In genomic region chr1:18531503-18531845, GRCh38 we compare ENCODE assay signal across 24 cellular contexts. TPM values are rescaled to one million over a fixed set of nuclear protein-coding genes. Genes with fewer than 3 reads are reported as not detected.
DNase-seq lines count a peak whose midpoint lies in the region; ATAC-seq and TF ChIP-seq lines count a peak whose summit lies in the region.
"Had no signal": no experiment of that assay in that cellular context is flagged by ENCODE, and none has a peak within 500 bp of the region (broad histone marks: within the 10 kb centered on the region; RNA-seq: fewer than 3 reads in every experiment).

No MANE protein-coding gene starts in this region.

- no peaks in the 10 kb centered on the region for H3K27me3 ChIP-seq in right atrium auricular region
- H3K27me3 ChIP-seq in heart left ventricle: peaks cover 0 to 36% (median 4%) of the 10 kb centered on the region in 9 donors
- H3K27me3 ChIP-seq in colonic mucosa: no peaks in the 10 kb centered on the region
- H3K27me3 ChIP-seq in lower lobe of right lung (ENCODE audit: low read depth): no peaks in the 10 kb centered on the region
- H3K27me3 ChIP-seq: BLaER1 had no signal

- H3K36me3 ChIP-seq in right atrium auricular region (no peaks in the 10 kb centered on the region), heart left ventricle (no peaks in the 10 kb centered on the region), colonic mucosa (no peaks in the 10 kb centered on the region), lower lobe of right lung (no peaks in the 10 kb centered on the region)
- H3K36me3 ChIP-seq: BLaER1 had no signal

- intact Hi-C loops in heart left ventricle (cut with DNase I): no loop called here
- intact Hi-C loops in colonic mucosa (cut with DNase I): no loop called here
- intact Hi-C loops in lower lobe of right lung (cut with DNase I): no loop called here

- TF ChIP-seq CTCF in right atrium auricular region (IDR thresholded peaks at IDR 0.05) (no peak), heart left ventricle (IDR thresholded peaks at IDR 0.05) (no peak), colonic mucosa (IDR thresholded peaks at IDR 0.05) (no peak), GM20000 (IDR thresholded peaks at IDR 0.05; ENCODE audit: extremely low read depth, missing control alignments) (no peak), lower lobe of right lung (IDR thresholded peaks at IDR 0.05) (no peak)

- WGBS in heart left ventricle, 4 donors: 47 to 49% (median 48%) methylated on average over 3 of the region's 3 CpGs

- DNase-seq in right atrium auricular region (ENCODE audit: low spot score) (peak; percentile 34), heart left ventricle (no peak), colonic mucosa (peak; percentile 16), mesenteric fat pad (ENCODE audit: low spot score) (peak; percentile 28), NOMO-1 treated with dmso at 0.1 percent for 144 hours (lab: John Stamatoyannopoulos, UW; ENCODE audit: unreplicated experiment) (no peak), GM20000 (ENCODE audit: low spot score) (no peak), lower lobe of right lung (no peak)
- DNase-seq: CD4-positive, alpha-beta memory T cell; DND-41; GOT3; HFFc6; MV-4-11; NCI-H1105 treated with DMSO at 0.1 percent for 48 hours; NCI-H2081 treated with DMSO at 0.1 percent for 48 hours; NCI-H2171 treated with DMSO at 0.1 percent for 48 hours; NCI-H446 treated with DMSO at 0.1 percent for 48 hours; NCI-H69; Right ventricle myocardium superior had no signal

- no peak for ATAC-seq in heart left ventricle
- no peak for ATAC-seq in lower lobe of right lung

- no peak overlapping the region for H3K9ac ChIP-seq in colonic mucosa (ENCODE audit: low read depth in 2 of 2, low read length in 2 of 2)
- H3K9ac ChIP-seq: BLaER1 had no signal

- no peaks in the 10 kb centered on the region for H3K4me1 ChIP-seq in right atrium auricular region
- peaks cover 0 to 6% (median 0%) of the 10 kb centered on the region in 12 donors for H3K4me1 ChIP-seq in heart left ventricle
- no peaks in the 10 kb centered on the region for H3K4me1 ChIP-seq in colonic mucosa
- no peaks in the 10 kb centered on the region for H3K4me1 ChIP-seq in lower lobe of right lung
- H3K4me1 ChIP-seq: Caco-2 had no signal

- H3K9me3 ChIP-seq in right atrium auricular region: no peaks in the 10 kb centered on the region
- H3K9me3 ChIP-seq in heart left ventricle: no peaks in the 10 kb centered on the region
- no peaks in the 10 kb centered on the region for H3K9me3 ChIP-seq in colonic mucosa
- H3K9me3 ChIP-seq in lower lobe of right lung: no peaks in the 10 kb centered on the region
- H3K9me3 ChIP-seq: BLaER1, Caco-2 had no signal

- H3K4me3 ChIP-seq in right atrium auricular region: no peak overlapping the region
- H3K4me3 ChIP-seq in heart left ventricle: no peak overlapping the region
- no peak overlapping the region for H3K4me3 ChIP-seq in colonic mucosa
- no peak overlapping the region for H3K4me3 ChIP-seq in lower lobe of right lung
- H3K4me3 ChIP-seq: BLaER1 had no signal

- TF ChIP-seq POLR2A in heart left ventricle (IDR thresholded peaks at IDR 0.05): no peak

- H3K27ac ChIP-seq in right atrium auricular region (no peak overlapping the region), heart left ventricle (no peak overlapping the region), colonic mucosa (no peak overlapping the region), lower lobe of right lung (no peak overlapping the region)
- H3K27ac ChIP-seq: BLaER1 had no signal

RNA-seq across cellular contexts. Expression of gene KLHDC7A, which starts 50.7 kb away (rescaled TPM):
- total RNA-seq in right atrium auricular region (under 1 TPM in 1 of 2 donors, not detected in 1; 0.11 TPM), heart left ventricle (under 1 TPM in 3 of 9 donors, not detected in 6; 0.05 to 0.16 (median 0.12) TPM), colonic mucosa (1 to 10 TPM; 1.0 to 2.2 TPM), mesenteric fat pad (0.93 TPM), lower lobe of right lung (1.1 TPM)
- polyA plus RNA-seq in heart left ventricle: not detected
- total RNA-seq: A673; CD4-positive, alpha-beta memory T cell; HFFc6; Right ventricle myocardium superior; RPMI7951; SK-MEL-5 had no signal
- polyA plus RNA-seq: CD4-positive, alpha-beta memory T cell; IgD-negative memory B cell had no signal

Comparison
In these comparisons a context has a peak if more than half of its experiments do, and no peak if none do; other contexts are left out.
1. DNase-seq: peak in right atrium auricular region (single experiment), colonic mucosa (single experiment) and mesenteric fat pad (single experiment); none in heart left ventricle (0 of 5), NOMO-1 treated with dmso at 0.1 percent for 144 hours (single experiment), GM20000 (single experiment) and lower lobe of right lung (single experiment).